In genomic region chr14:52312872-52313492, GRCh38 we compare ENCODE assay signal across 1 cellular context.
TF ChIP-seq lines count a peak whose summit lies in the region.

No MANE protein-coding gene starts in this region.

TF ChIP-seq in IMR-90, 13 proteins besides CTCF, POLR2A, EP300 and RAD21 (continued from another document):
- TF ChIP-seq, protein P1, sequence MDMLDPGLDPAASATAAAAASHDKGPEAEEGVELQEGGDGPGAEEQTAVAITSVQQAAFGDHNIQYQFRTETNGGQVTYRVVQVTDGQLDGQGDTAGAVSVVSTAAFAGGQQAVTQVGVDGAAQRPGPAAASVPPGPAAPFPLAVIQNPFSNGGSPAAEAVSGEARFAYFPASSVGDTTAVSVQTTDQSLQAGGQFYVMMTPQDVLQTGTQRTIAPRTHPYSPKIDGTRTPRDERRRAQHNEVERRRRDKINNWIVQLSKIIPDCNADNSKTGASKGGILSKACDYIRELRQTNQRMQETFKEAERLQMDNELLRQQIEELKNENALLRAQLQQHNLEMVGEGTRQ (IDR thresholded peaks at IDR 0.05; ENCODE audit: low read depth, low read length): no peak
- TF ChIP-seq MAZ (IDR thresholded peaks at IDR 0.05; ENCODE audit: borderline replicate concordance, low read depth, low read length) (no peak), CHD1 (IDR thresholded peaks at IDR 0.05; ENCODE audit: low read depth, low read length) (no peak), NFE2L2 (IDR thresholded peaks at IDR 0.05; ENCODE audit: low read depth, low read length) (no peak), FOS (IDR thresholded peaks at IDR 0.05; ENCODE audit: low read depth, low read length) (no peak), MXI1 (IDR thresholded peaks at IDR 0.05; ENCODE audit: borderline replicate concordance, low read depth, low read length) (no peak; the same call in 1 of the 2 replicates), CEBPB (IDR thresholded peaks at IDR 0.05; ENCODE audit: low read depth, low read length) (no peak), MAFK (IDR thresholded peaks at IDR 0.05; ENCODE audit: low read depth, low read length) (0 out of 2 replicates have a peak, but pooled peaks have one; percentile 22), BHLHE40 (IDR thresholded peaks at IDR 0.05; ENCODE audit: low read depth, low read length) (no peak)
- TF ChIP-seq, protein P2, sequence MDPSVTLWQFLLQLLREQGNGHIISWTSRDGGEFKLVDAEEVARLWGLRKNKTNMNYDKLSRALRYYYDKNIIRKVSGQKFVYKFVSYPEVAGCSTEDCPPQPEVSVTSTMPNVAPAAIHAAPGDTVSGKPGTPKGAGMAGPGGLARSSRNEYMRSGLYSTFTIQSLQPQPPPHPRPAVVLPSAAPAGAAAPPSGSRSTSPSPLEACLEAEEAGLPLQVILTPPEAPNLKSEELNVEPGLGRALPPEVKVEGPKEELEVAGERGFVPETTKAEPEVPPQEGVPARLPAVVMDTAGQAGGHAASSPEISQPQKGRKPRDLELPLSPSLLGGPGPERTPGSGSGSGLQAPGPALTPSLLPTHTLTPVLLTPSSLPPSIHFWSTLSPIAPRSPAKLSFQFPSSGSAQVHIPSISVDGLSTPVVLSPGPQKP (IDR thresholded peaks at IDR 0.05; ENCODE audit: borderline replicate concordance, low read depth, low read length): no peak
TF ChIP-seq in IMR-90: peak in this region for 2.
